In the genomic region with DNA sequence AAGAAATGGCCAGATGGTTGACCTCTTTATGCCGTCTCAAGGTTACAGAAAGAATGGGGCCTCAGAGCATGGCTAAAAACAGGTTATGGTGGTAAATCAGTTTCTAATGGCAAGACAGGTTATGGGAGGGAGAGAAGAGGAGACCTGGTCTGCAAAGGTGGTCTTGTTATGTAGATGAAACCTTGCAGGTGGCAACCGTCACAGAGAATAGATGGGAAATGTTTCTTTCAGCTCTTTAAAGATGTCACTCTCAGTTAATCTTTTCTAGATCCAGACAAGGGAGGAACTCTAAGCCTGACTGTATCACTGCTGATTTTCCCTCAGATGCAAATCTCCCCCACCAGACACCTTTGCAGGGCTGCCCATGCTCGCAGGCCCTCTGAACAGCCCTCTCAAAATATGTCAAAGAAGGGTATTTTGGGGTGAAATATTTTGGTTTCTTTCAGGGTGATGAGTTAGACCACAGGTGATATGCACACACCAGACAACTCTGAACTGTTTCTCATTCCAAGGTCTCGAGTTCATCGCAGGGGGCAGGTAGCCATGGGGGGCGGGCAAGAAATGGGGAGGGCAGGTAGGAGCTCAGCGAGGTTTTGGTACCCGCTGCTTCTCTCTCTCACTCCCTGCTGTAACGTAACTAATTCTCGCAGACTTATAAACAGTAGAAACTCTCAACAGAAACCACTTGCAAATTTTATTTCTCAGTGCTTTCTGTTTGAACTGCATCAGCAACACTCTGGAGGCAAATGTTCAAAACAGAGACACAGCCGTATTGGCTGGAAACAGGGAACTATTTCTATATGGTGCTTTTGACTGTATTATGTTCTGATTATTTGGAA, we compare ENCODE assay signal across 10 cellular contexts. TPM values are rescaled to one million over a fixed set of nuclear protein-coding genes. Genes with fewer than 3 reads are reported as not detected.
DNase-seq lines count a peak whose midpoint lies in the region; ATAC-seq and TF ChIP-seq lines count a peak whose summit lies in the region.
"Had no signal": no experiment of that assay in that cellular context is flagged by ENCODE, and none has a peak within 500 bp of the region (broad histone marks: within the 10 kb centered on the region; RNA-seq: fewer than 3 reads in every experiment).

No MANE protein-coding gene starts in this region.

- H3K36me3 ChIP-seq in mesenchymal stem cell (ENCODE audit: control insufficient read depth in 1 of 2, insufficient read depth in 2 of 2, low read depth in 1 of 2, low read length in 2 of 2), result no peaks in the 10 kb centered on the region
- H3K36me3 ChIP-seq: left ventricle myocardium inferior had no signal

- no peak overlapping the region for H2AK5ac ChIP-seq in mesenchymal stem cell (ENCODE audit: low read length, severe bottlenecking)

- no peak overlapping the region for H2BK120ac ChIP-seq in mesenchymal stem cell (ENCODE audit: low read depth, low read length)

- no peak overlapping the region for H3K4ac ChIP-seq in mesenchymal stem cell (ENCODE audit: low read depth in 1 of 2, low read length in 2 of 2)

- H3K18ac ChIP-seq in mesenchymal stem cell (ENCODE audit: low read depth in 1 of 2, low read length in 2 of 2), result no peak overlapping the region

- H3K23ac ChIP-seq in mesenchymal stem cell (ENCODE audit: low read length in 2 of 2), result no peak overlapping the region

- no peak overlapping the region for H4K91ac ChIP-seq in mesenchymal stem cell (ENCODE audit: low read length)

- H3K27me3 ChIP-seq in mesenchymal stem cell (ENCODE audit: control insufficient read depth in 1 of 2, insufficient read depth in 1 of 2, low read length in 2 of 2), result no peaks in the 10 kb centered on the region

- no peak overlapping the region for H3K4me2 ChIP-seq in mesenchymal stem cell (ENCODE audit: low read length, poor library complexity, severe bottlenecking)

- no peak overlapping the region for H2BK5ac ChIP-seq in mesenchymal stem cell (ENCODE audit: low read depth, low read length, poor library complexity, severe bottlenecking)

- no peaks in the 10 kb centered on the region for H3K9me3 ChIP-seq in mesenchymal stem cell (ENCODE audit: control insufficient read depth, low read length)

- H3K27ac ChIP-seq in mesenchymal stem cell (ENCODE audit: low read length, poor library complexity, severe bottlenecking) (no peak overlapping the region), coronary artery (no peak overlapping the region)
- H3K27ac ChIP-seq: left ventricle myocardium inferior had no signal

- ATAC-seq in GM18511 (IDR thresholded peaks at IDR 0.05; ENCODE audit: unreplicated experiment) (peak; percentile 90), GM21381 (IDR thresholded peaks at IDR 0.05; ENCODE audit: unreplicated experiment) (peak; percentile 79), HG03066 (IDR thresholded peaks at IDR 0.05; ENCODE audit: low read depth, unreplicated experiment) (peak; percentile 89)

- 85% methylated on average over 9 of the region's 11 CpGs for WGBS in mesenchymal stem cell

- H2AFZ ChIP-seq in mesenchymal stem cell (ENCODE audit: low read depth, low read length), result no peak overlapping the region

- no peak overlapping the region for H2BK12ac ChIP-seq in mesenchymal stem cell (ENCODE audit: low read length in 2 of 2)

- H3K4me3 ChIP-seq in mesenchymal stem cell (ENCODE audit: insufficient read depth in 1 of 2, low read depth in 1 of 2, low read length in 2 of 2) (no peak overlapping the region), coronary artery (no peak overlapping the region)
- H3K4me3 ChIP-seq: left ventricle myocardium inferior had no signal

- peak; percentile 11 for DNase-seq in dedifferentiated amniotic fluid mesenchymal stem cell (ENCODE audit: extremely low spot score)
- no peak for DNase-seq in activated effector memory CD4-positive, alpha-beta T cell treated with anti-CD3 and anti-CD28 coated beads, Interleukin-2, amount 50 U/mL, for 16 hours
- DNase-seq in mesenchymal stem cell, result no peak
- no peak for DNase-seq in GM03348 (ENCODE audit: low spot score)
- DNase-seq in coronary artery (ENCODE audit: low spot score), result no peak
- DNase-seq: activated naive CD4-positive, alpha-beta T cell treated with Interleukin-2 at 50 U/mL for 16 hours; left ventricle myocardium inferior had no signal

- H3K4me1 ChIP-seq in mesenchymal stem cell (ENCODE audit: control insufficient read depth, insufficient read depth, low read depth, low read length), result peaks cover 2% of the 10 kb centered on the region
- H3K4me1 ChIP-seq: left ventricle myocardium inferior had no signal

- H3K79me1 ChIP-seq in mesenchymal stem cell (replicated peaks; ENCODE audit: low read length, poor library complexity, severe bottlenecking), result no peaks in the 10 kb centered on the region

- H4K8ac ChIP-seq in mesenchymal stem cell (ENCODE audit: low read length), result no peak overlapping the region

- no peak for TF ChIP-seq CTCF in coronary artery (IDR thresholded peaks at IDR 0.05)

- H3K9ac ChIP-seq in mesenchymal stem cell (ENCODE audit: low read length), result no peak overlapping the region

- no peak overlapping the region for H2BK15ac ChIP-seq in mesenchymal stem cell (ENCODE audit: low read depth, poor library complexity, severe bottlenecking)

- no peak overlapping the region for H3K14ac ChIP-seq in mesenchymal stem cell (ENCODE audit: low read length in 2 of 2)

RNA-seq across cellular contexts. Expression of gene CASP3, which starts 32.4 kb away (rescaled TPM):
- polyA plus RNA-seq in mesenchymal stem cell (2013, experiment 1 of 2), result 17.8 TPM
- polyA plus RNA-seq in mesenchymal stem cell (2013, experiment 2 of 2), result 19.5 TPM

RNA-seq across cellular contexts. Expression of gene PRIMPOL, which starts 32.7 kb away (rescaled TPM):
- 3.9 TPM for polyA plus RNA-seq in mesenchymal stem cell (2013, experiment 1 of 2)
- polyA plus RNA-seq in mesenchymal stem cell (2013, experiment 2 of 2), result 4.3 TPM
